In genomic region chr7:29039747-29040569, GRCh38 we compare ENCODE assay signal across 18 cellular contexts.
DNase-seq lines count a peak whose midpoint lies in the region; ATAC-seq and TF ChIP-seq lines count a peak whose summit lies in the region.
"Had no signal": no experiment of that assay in that cellular context is flagged by ENCODE, and none has a peak within 500 bp of the region (broad histone marks: within the 10 kb centered on the region; RNA-seq: fewer than 3 reads in every experiment).

No MANE protein-coding gene starts in this region.

- POLR2A ChIA-PET in SK-N-SH (lab: Yijun Ruan, JAX), result no interaction called here

- no peaks in the 10 kb centered on the region for H3K27me3 ChIP-seq in SK-N-SH (ENCODE audit: insufficient read depth)
- no peaks in the 10 kb centered on the region for H3K27me3 ChIP-seq in left lung
- no peaks in the 10 kb centered on the region for H3K27me3 ChIP-seq in smooth muscle cell (ENCODE audit: low read depth)

- CTCF ChIA-PET in SK-N-SH (lab: Yijun Ruan, JAX), result interaction anchor here (0.7 to 1.7 kb wide), 2 partner anchors 50 to 112 kb away, joined by 3 to 10 read pairs; no protein-coding TSS in a partner anchor

- no peaks in the 10 kb centered on the region for H3K9me2 ChIP-seq in SK-N-SH

- H3K4me2 ChIP-seq in SK-N-SH, result no peak overlapping the region
- peak overlapping the region; percentile 71 for H3K4me2 ChIP-seq in smooth muscle cell
- H3K4me2 ChIP-seq: PC-9 had no signal

- peaks cover 5% of the 10 kb centered on the region for H3F3A ChIP-seq in SK-N-SH (replicated peaks; ENCODE audit: insufficient read depth)
- peaks cover 41% of the 10 kb centered on the region for H3F3A ChIP-seq in smooth muscle cell (ENCODE audit: low read depth)

- TF ChIP-seq RAD21 in SK-N-SH (IDR thresholded peaks at IDR 0.05; ENCODE audit: low read length), result no peak

- H3K27ac ChIP-seq in SK-N-SH (ENCODE audit: low read depth in 2 of 2, low read length in 1 of 2) (peak overlapping the region in 1 of 2 experiments; percentile 74; a peak in 1 of 4 replicates), left lung (no peak overlapping the region), smooth muscle cell (ENCODE audit: low read depth) (peak overlapping the region; percentile 91)
- H3K27ac ChIP-seq: 22Rv1, parathyroid adenoma, PC-9 had no signal

- peak; percentile 25; the same call in 1 of the 3 replicates for ATAC-seq in SK-N-SH treated with all-trans-retinoic acid at 6 μM for 48 hours
- ATAC-seq in left lung, result peak; percentile 34
- no peak for ATAC-seq in HG02840 (IDR thresholded peaks at IDR 0.05; ENCODE audit: low FRiP score, unreplicated experiment)
- ATAC-seq in HG03095 (IDR thresholded peaks at IDR 0.05; ENCODE audit: unreplicated experiment), result no peak
- ATAC-seq: activated CD8-positive, alpha-beta T cell treated with anti-CD3 and anti-CD28 coated beads, Interleukin-2, amount 10 ng/mL, durations not matched to agents 7 days and 5 days had no signal

- H3K79me2 ChIP-seq in SK-N-SH (ENCODE audit: insufficient read depth), result no peaks in the 10 kb centered on the region
- H3K79me2 ChIP-seq in smooth muscle cell (ENCODE audit: low read depth), result no peaks in the 10 kb centered on the region
- H3K79me2 ChIP-seq: parathyroid adenoma had no signal

- intact Hi-C loops in left lung (cut with DNase I), result no loop called here

- no peak for TF ChIP-seq CTCF in SK-N-SH (IDR thresholded peaks at IDR 0.05)
- no peak for TF ChIP-seq CTCF in choroid plexus epithelial cell (conservative IDR thresholded peaks at IDR 0.05; ENCODE audit: low read depth, low read length)
- no peak for TF ChIP-seq CTCF in left lung (IDR thresholded peaks at IDR 0.05)
- TF ChIP-seq CTCF in smooth muscle cell (IDR thresholded peaks at IDR 0.05; ENCODE audit: borderline replicate concordance, insufficient read depth, poor library complexity, severe bottlenecking), result no peak

- H3K9ac ChIP-seq in SK-N-SH (no peak overlapping the region), smooth muscle cell (ENCODE audit: low read depth) (peak overlapping the region; percentile 13)
- H3K9ac ChIP-seq: parathyroid adenoma had no signal

- no peak for TF ChIP-seq EP300 in SK-N-SH (IDR thresholded peaks at IDR 0.05; ENCODE audit: borderline replicate concordance in 1 of 2, low read depth in 1 of 2, low read length in 1 of 2)

- H2AFZ ChIP-seq in SK-N-SH (ENCODE audit: low read depth), result no peak overlapping the region
- no peak overlapping the region for H2AFZ ChIP-seq in smooth muscle cell (ENCODE audit: low read depth)
- H2AFZ ChIP-seq: parathyroid adenoma, PC-9 had no signal

- H4K20me1 ChIP-seq in SK-N-SH (ENCODE audit: insufficient read depth), result no peaks in the 10 kb centered on the region
- no peaks in the 10 kb centered on the region for H4K20me1 ChIP-seq in smooth muscle cell (ENCODE audit: low read depth)

- 67% methylated on average over 2 of the region's 2 CpGs for WGBS in SK-N-SH (ENCODE audit: low lambda C conversion rate)
- 38% methylated on average over 2 of the region's 2 CpGs for WGBS in smooth muscle cell (ENCODE audit: low lambda C conversion rate)

- no peaks in the 10 kb centered on the region for H3K36me3 ChIP-seq in SK-N-SH (replicated peaks in 1 of 2; ENCODE audit: control insufficient read depth in 1 of 2, insufficient read depth in 2 of 2, low read length in 1 of 2)
- no peaks in the 10 kb centered on the region for H3K36me3 ChIP-seq in left lung
- no peaks in the 10 kb centered on the region for H3K36me3 ChIP-seq in smooth muscle cell (ENCODE audit: low read depth)

- DNase-seq in SK-N-SH (no peak), choroid plexus epithelial cell (ENCODE audit: low read depth) (peak; percentile 26), left lung (no peak), smooth muscle cell (lab: John Stamatoyannopoulos, UW; ENCODE audit: unreplicated experiment) (no peak)
- no peak for DNase-seq in activated CD4-positive, alpha-beta T cell treated with anti-CD3 and anti-CD28 coated beads for 1 hour
- DNase-seq: activated CD8-positive, alpha-beta T cell treated with anti-CD3 and anti-CD28 coated beads, Interleukin-2, amount 10 ng/mL, durations not matched to agents 7 days and 5 days; DND-41; HFFc6; MV-4-11; NCI-H748 treated with DMSO at 0.1 percent for 48 hours; PC-9; stimulated activated CD4-positive, alpha-beta T cell treated with anti-CD3 and anti-CD28 coated beads, Interleukin-12 subunit alpha, Interleukin-12 subunit beta, amount 100 ng/mL, for 4 hours; stimulated activated naive CD4-positive, alpha-beta T cell had no signal

- no peaks in the 10 kb centered on the region for H3K9me3 ChIP-seq in SK-N-SH
- H3K9me3 ChIP-seq in left lung, result no peaks in the 10 kb centered on the region
- no peaks in the 10 kb centered on the region for H3K9me3 ChIP-seq in smooth muscle cell (replicated peaks; ENCODE audit: low read depth)

- H3K4me1 ChIP-seq in SK-N-SH (ENCODE audit: control insufficient read depth in 1 of 2, insufficient read depth in 2 of 2, low read depth in 1 of 2, low read length in 1 of 2) (peaks cover 0 to 26% of the 10 kb centered on the region in 2 experiments), left lung (no peaks in the 10 kb centered on the region), smooth muscle cell (ENCODE audit: low read depth) (peaks cover 44% of the 10 kb centered on the region)
- H3K4me1 ChIP-seq: parathyroid adenoma had no signal

- H3K4me3 ChIP-seq in SK-N-SH (ENCODE audit: low read depth in 2 of 2, low read length in 1 of 2) (no peak overlapping the region; a peak in 1 of 4 replicates), choroid plexus epithelial cell (ENCODE audit: low read depth, low read length) (no peak overlapping the region), left lung (no peak overlapping the region), smooth muscle cell (no peak overlapping the region)
- H3K4me3 ChIP-seq: PC-9 had no signal

TF ChIP-seq in SK-N-SH treated with all-trans-retinoic acid at 6 μM for 48 hours, 23 proteins besides CTCF, POLR2A, EP300 and RAD21 (continues in another document):
- no peak for TF ChIP-seq ZNF565 (CRISPR knock-in tag; conservative IDR thresholded peaks at IDR 0.05; ENCODE audit: low read depth)
- no peak for TF ChIP-seq ARNTL (CRISPR knock-in tag; IDR thresholded peaks at IDR 0.05; ENCODE audit: borderline replicate concordance, low read depth)
- no peak for TF ChIP-seq TCF4 (CRISPR knock-in tag; IDR thresholded peaks at IDR 0.05; ENCODE audit: borderline replicate concordance)
- no peak for TF ChIP-seq ZNF8 (CRISPR knock-in tag; IDR thresholded peaks at IDR 0.05)
- TF ChIP-seq ZFP3 (CRISPR knock-in tag; IDR thresholded peaks at IDR 0.05), result no peak
- no peak for TF ChIP-seq GLIS3 (CRISPR knock-in tag; IDR thresholded peaks at IDR 0.05)
- TF ChIP-seq SNAI2 (CRISPR knock-in tag; IDR thresholded peaks at IDR 0.05), result no peak
- TF ChIP-seq CSDC2 (CRISPR knock-in tag; IDR thresholded peaks at IDR 0.05), result no peak
- TF ChIP-seq TOX (CRISPR knock-in tag; IDR thresholded peaks at IDR 0.05; ENCODE audit: borderline replicate concordance), result no peak
- no peak for TF ChIP-seq ISL1 (CRISPR knock-in tag; IDR thresholded peaks at IDR 0.05)
- no peak for TF ChIP-seq POU6F1 (CRISPR knock-in tag; IDR thresholded peaks at IDR 0.05; ENCODE audit: borderline replicate concordance, low read depth)
- no peak for TF ChIP-seq BACH2 (CRISPR knock-in tag; IDR thresholded peaks at IDR 0.05; ENCODE audit: borderline replicate concordance)
- TF ChIP-seq ZFP30 (CRISPR knock-in tag; IDR thresholded peaks at IDR 0.05), result no peak

TF ChIP-seq in SK-N-SH, 30 proteins besides CTCF, POLR2A, EP300 and RAD21 (continues in another document):
- TF ChIP-seq JUND (IDR thresholded peaks at IDR 0.05), result no peak
- TF ChIP-seq USF2 (IDR thresholded peaks at IDR 0.05; ENCODE audit: borderline replicate concordance, low read depth, low read length), result no peak
- no peak for TF ChIP-seq FOXJ3 (CRISPR knock-in tag; IDR thresholded peaks at IDR 0.05)
- no peak for TF ChIP-seq REST (IDR thresholded peaks at IDR 0.05; ENCODE audit: low read depth, low read length)
- TF ChIP-seq MAX (IDR thresholded peaks at IDR 0.05; ENCODE audit: low read depth), result no peak
- TF ChIP-seq MXI1 (IDR thresholded peaks at IDR 0.05; ENCODE audit: low read depth, low read length), result no peak
- no peak for TF ChIP-seq RFX5 (IDR thresholded peaks at IDR 0.05; ENCODE audit: low read length)
- TF ChIP-seq FOXM1 (IDR thresholded peaks at IDR 0.05; ENCODE audit: low read depth), result no peak
- no peak for TF ChIP-seq NFIC (IDR thresholded peaks at IDR 0.05; ENCODE audit: borderline replicate concordance)

Comparison
In these comparisons a context has a peak if more than half of its experiments do, and no peak if none do; other contexts are left out.
1. ATAC-seq: peak in SK-N-SH treated with all-trans-retinoic acid at 6 μM for 48 hours (single experiment) and left lung (single experiment); none in HG02840 (single experiment) and HG03095 (single experiment).